8 cellular contexts compared by ENCODE assay signal in the genomic region with DNA sequence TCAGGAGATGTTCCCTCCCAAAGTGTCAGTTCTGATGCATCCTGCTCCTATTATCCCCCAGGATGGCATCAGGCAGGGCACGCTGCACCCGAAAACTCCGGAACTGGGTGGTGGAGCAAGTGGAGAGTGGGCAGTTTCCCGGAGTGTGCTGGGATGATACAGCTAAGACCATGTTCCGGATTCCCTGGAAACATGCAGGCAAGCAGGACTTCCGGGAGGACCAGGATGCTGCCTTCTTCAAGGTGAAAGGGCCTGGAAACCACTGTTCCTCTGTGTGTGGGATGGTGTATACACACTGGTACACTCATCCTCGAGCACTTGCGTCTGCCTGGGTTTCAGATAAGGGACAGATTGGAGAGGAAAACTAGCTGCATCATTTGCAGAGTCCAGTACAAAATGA. TPM values are rescaled to one million over a fixed set of nuclear protein-coding genes. Genes with fewer than 3 reads are reported as not detected.
DNase-seq lines count a peak whose midpoint lies in the region; ATAC-seq and TF ChIP-seq lines count a peak whose summit lies in the region.

No MANE protein-coding gene starts in this region.

- no peaks in the 10 kb centered on the region for H3K27me3 ChIP-seq in mammary epithelial cell (ENCODE audit: insufficient read depth, low read length)

- no peaks in the 10 kb centered on the region for H3K9me3 Mint-ChIP-seq in activated naive CD4-positive, alpha-beta T cell treated with anti-CD3 and anti-CD28 coated beads for 36 hours
- no peaks in the 10 kb centered on the region for H3K9me3 Mint-ChIP-seq in mesothelial cell of epicardium
- no peaks in the 10 kb centered on the region for H3K9me3 Mint-ChIP-seq in type B pancreatic cell

- CTCF ChIA-PET in activated naive CD4-positive, alpha-beta T cell treated with anti-CD3 and anti-CD28 coated beads for 36 hours (lab: Charles Lee) = interaction anchor here (0.7 to 4.7 kb wide), 16 partner anchors 9 to 136 kb away, joined by 3 to 63 read pairs (median 9); a partner anchor contains a TSS
- CTCF ChIA-PET in mammary epithelial cell (lab: Charles Lee; ENCODE audit: low non-redundant PET) = no interaction called here

- 23% methylated on average over 8 of the region's 8 CpGs for WGBS in mammary epithelial cell (ENCODE audit: low coverage, missing lambda C conversion rate)

- no peaks in the 10 kb centered on the region for H4K20me1 ChIP-seq in mammary epithelial cell (ENCODE audit: insufficient read depth, low read length)

- no peak overlapping the region for H3K9ac ChIP-seq in mammary epithelial cell (ENCODE audit: insufficient read depth, low read length)

- ATAC-seq in HG03442 (IDR thresholded peaks at IDR 0.05; ENCODE audit: unreplicated experiment) = no peak
- ATAC-seq in GM19324 (IDR thresholded peaks at IDR 0.05; ENCODE audit: low FRiP score, unreplicated experiment) = no peak

- no peak for TF ChIP-seq CTCF in mammary epithelial cell (conservative IDR thresholded peaks at IDR 0.05 in 1 of 2, IDR thresholded peaks at IDR 0.05 in 1 of 2; ENCODE audit: extremely low read depth in 1 of 2, insufficient read depth in 1 of 2, low read depth in 1 of 2, low read length in 2 of 2)
- TF ChIP-seq CTCF in mesothelial cell of epicardium (IDR thresholded peaks at IDR 0.05; ENCODE audit: unreplicated experiment) = no peak
- no peak for TF ChIP-seq CTCF in type B pancreatic cell (conservative IDR thresholded peaks at IDR 0.05)

- no peak overlapping the region for H3K27ac ChIP-seq in mammary epithelial cell (ENCODE audit: insufficient read depth, low read depth, low read length)

- peaks cover 7% of the 10 kb centered on the region for H3K79me2 ChIP-seq in mammary epithelial cell (ENCODE audit: insufficient read depth, low read length)

- no peak overlapping the region for H2AFZ ChIP-seq in mammary epithelial cell (ENCODE audit: low read depth, low read length)

- dilution Hi-C loops in mammary epithelial cell (cut with HindIII; ENCODE audit: low sequenced_read_pairs) = no loop called here

- H3K4me2 ChIP-seq in mammary epithelial cell (ENCODE audit: insufficient read depth, low read depth, low read length) = peak overlapping the region; percentile 82

- peak overlapping the region; percentile 99 for H3K4me3 Mint-ChIP-seq in activated naive CD4-positive, alpha-beta T cell treated with anti-CD3 and anti-CD28 coated beads for 36 hours
- peak overlapping the region; percentile 94 for H3K4me3 Mint-ChIP-seq in mesothelial cell of epicardium
- peak overlapping the region; percentile 98 for H3K4me3 Mint-ChIP-seq in type B pancreatic cell

- peaks cover 47% of the 10 kb centered on the region for H3K4me1 Mint-ChIP-seq in activated naive CD4-positive, alpha-beta T cell treated with anti-CD3 and anti-CD28 coated beads for 36 hours (ENCODE audit: low read depth)
- H3K4me1 Mint-ChIP-seq in mesothelial cell of epicardium (peaks cover 45% of the 10 kb centered on the region), type B pancreatic cell (ENCODE audit: unreplicated experiment) (peaks cover 19% of the 10 kb centered on the region)

- H3K27ac Mint-ChIP-seq in activated naive CD4-positive, alpha-beta T cell treated with anti-CD3 and anti-CD28 coated beads for 36 hours = peak overlapping the region; percentile 100
- peak overlapping the region; percentile 99 for H3K27ac Mint-ChIP-seq in mesothelial cell of epicardium
- peak overlapping the region; percentile 98 for H3K27ac Mint-ChIP-seq in type B pancreatic cell

- no peaks in the 10 kb centered on the region for H3K27me3 Mint-ChIP-seq in activated naive CD4-positive, alpha-beta T cell treated with anti-CD3 and anti-CD28 coated beads for 36 hours (ENCODE audit: low read depth)
- H3K27me3 Mint-ChIP-seq in mesothelial cell of epicardium (ENCODE audit: low read depth) = no peaks in the 10 kb centered on the region
- no peaks in the 10 kb centered on the region for H3K27me3 Mint-ChIP-seq in type B pancreatic cell

- intact Hi-C loops in activated naive CD4-positive, alpha-beta T cell treated with anti-CD3 and anti-CD28 coated beads for 36 hours (cut with micrococcal nuclease) = loop anchor here (5.0 kb wide), 1 partner anchor 435 kb away; no protein-coding TSS in a partner anchor
- intact Hi-C loops in mammary epithelial cell (cut with micrococcal nuclease) = no loop called here

- H3K36me3 Mint-ChIP-seq in activated naive CD4-positive, alpha-beta T cell treated with anti-CD3 and anti-CD28 coated beads for 36 hours (ENCODE audit: low read depth) = peaks cover 65% of the 10 kb centered on the region
- H3K36me3 Mint-ChIP-seq in mesothelial cell of epicardium (peaks cover 40% of the 10 kb centered on the region), type B pancreatic cell (peaks cover 17% of the 10 kb centered on the region)

- BruUV-seq in mammary epithelial cell (replicated peaks; lab: Mats Ljungman, UMichigan) = no TSS peak

- DNase-seq in activated naive CD4-positive, alpha-beta T cell treated with anti-CD3 and anti-CD28 coated beads for 36 hours = peak; percentile 27
- no peak for DNase-seq in activated naive CD4-positive, alpha-beta T cell (lab: John Stamatoyannopoulos, UW)
- no peak for DNase-seq in mammary epithelial cell
- no peak for DNase-seq in mesothelial cell of epicardium (ENCODE audit: low spot score in 2 of 2, unreplicated experiment in 2 of 2)
- no peak for DNase-seq in type B pancreatic cell (ENCODE audit: extremely low spot score, unreplicated experiment)
- no peak for DNase-seq in AML-193 (lab: John Stamatoyannopoulos, UW)

- in situ Hi-C loops in mammary epithelial cell (cut with MboI; ENCODE audit: low sequenced_read_pairs in 2 of 2) = loop anchor here in 1 of 2 donors (5.0 kb wide), 1 partner anchor 150 kb away; no protein-coding TSS in a partner anchor

- H3K9me3 ChIP-seq in mammary epithelial cell (replicated peaks; ENCODE audit: insufficient read depth, low read length) = no peaks in the 10 kb centered on the region

- H3K4me1 ChIP-seq in mammary epithelial cell (ENCODE audit: insufficient read depth, low read length) = peaks cover 9% of the 10 kb centered on the region

- H3K36me3 ChIP-seq in mammary epithelial cell (ENCODE audit: insufficient read depth, low read length) = peaks cover 12% of the 10 kb centered on the region

- peak overlapping the region in 2 of 3 experiments; percentile 58 for H3K4me3 ChIP-seq in mammary epithelial cell (replicated peaks in 1 of 3; ENCODE audit: insufficient read depth in 1 of 3, low read depth in 2 of 3, low read length in 3 of 3)

RNA-seq across cellular contexts. Expression of a gene that starts 1.0 kb away (rescaled TPM):
- 100 to 1,000 TPM; 202 to 212 TPM for total RNA-seq in activated naive CD4-positive, alpha-beta T cell treated with anti-CD3 and anti-CD28 coated beads for 36 hours
- total RNA-seq in mammary epithelial cell (10 to 100 TPM; 43.0 to 45.7 TPM), mesothelial cell of epicardium (244 to 274 TPM (median 250 TPM) in 3 replicates), type B pancreatic cell (ENCODE audit: low replicate concordance) (60.0 and 63.4 TPM in 2 replicates)
- 17.9 TPM for polyA plus RNA-seq in mammary epithelial cell
- polyA minus RNA-seq in mammary epithelial cell = 43.8 TPM

RNA-seq across cellular contexts. Expression of a gene that starts 9.8 kb away (rescaled TPM):
- total RNA-seq in activated naive CD4-positive, alpha-beta T cell treated with anti-CD3 and anti-CD28 coated beads for 36 hours = 10 to 100 TPM; 19.3 to 22.3 TPM
- total RNA-seq in mammary epithelial cell (10 to 100 TPM in 1 of 2 donors, 1 to 10 TPM in 1; 2.7 to 15.0 TPM), mesothelial cell of epicardium (465 to 486 TPM (median 484 TPM) in 3 replicates), type B pancreatic cell (ENCODE audit: low replicate concordance) (84.2 and 221 TPM in 2 replicates)
- polyA plus RNA-seq in mammary epithelial cell = 1.9 TPM
- polyA minus RNA-seq in mammary epithelial cell = 6.5 TPM

RNA-seq across cellular contexts. Expression of a gene that starts 14.8 kb away (rescaled TPM):
- 10 to 100 TPM; 51.1 to 53.8 TPM for total RNA-seq in activated naive CD4-positive, alpha-beta T cell treated with anti-CD3 and anti-CD28 coated beads for 36 hours
- total RNA-seq in mammary epithelial cell (10 to 100 TPM; 35.3 to 52.1 TPM), mesothelial cell of epicardium (90.5 to 96.0 TPM (median 90.5 TPM) in 3 replicates), type B pancreatic cell (ENCODE audit: low replicate concordance) (68.6 and 78.4 TPM in 2 replicates)
- 14.4 TPM for polyA plus RNA-seq in mammary epithelial cell
- 189 TPM for polyA minus RNA-seq in mammary epithelial cell

RNA-seq across cellular contexts. Expression of a gene that starts 15.7 kb away (rescaled TPM):
- 100 to 1,000 TPM; 392 to 404 TPM for total RNA-seq in activated naive CD4-positive, alpha-beta T cell treated with anti-CD3 and anti-CD28 coated beads for 36 hours
- total RNA-seq in mammary epithelial cell = 10 to 100 TPM; 33.7 to 96.3 TPM
- 99.2 TPM for polyA plus RNA-seq in mammary epithelial cell
- 61.9 TPM for polyA minus RNA-seq in mammary epithelial cell
- total RNA-seq in mesothelial cell of epicardium = 143 to 149 TPM (median 148 TPM) in 3 replicates
- 134 and 155 TPM in 2 replicates for total RNA-seq in type B pancreatic cell (ENCODE audit: low replicate concordance)

RNA-seq across cellular contexts. Expression of a gene that starts 20.7 kb away (rescaled TPM):
- 10 to 100 TPM; 38.4 to 38.9 TPM for total RNA-seq in activated naive CD4-positive, alpha-beta T cell treated with anti-CD3 and anti-CD28 coated beads for 36 hours
- total RNA-seq in mammary epithelial cell (10 to 100 TPM in 1 of 2 donors, 1 to 10 TPM in 1; 9.0 to 20.5 TPM), mesothelial cell of epicardium (17.7 to 21.3 TPM (median 21.2 TPM) in 3 replicates), type B pancreatic cell (ENCODE audit: low replicate concordance) (16.2 and 25.9 TPM in 2 replicates)
- 19.6 TPM for polyA plus RNA-seq in mammary epithelial cell
- polyA minus RNA-seq in mammary epithelial cell = 1.8 TPM
